ENCODE assay signal across 20 cellular contexts in genomic region chr15:57892181-57892580, GRCh38.
"Had no signal": no experiment of that assay in that cellular context is flagged by ENCODE, and none has a peak within 500 bp of the region (broad histone marks: within the 10 kb centered on the region; RNA-seq: fewer than 3 reads in every experiment).

No MANE protein-coding gene starts in this region.

- DNase-seq: activated CD4-positive, alpha-beta T cell treated with anti-CD3 and anti-CD28 coated beads for 36 hours; activated CD4-positive, alpha-beta T cell treated with anti-CD3 and anti-CD28 coated beads, Interleukin-2, amount 50 U/mL, for 48 hours; activated naive CD4-positive, alpha-beta T cell; activated naive CD8-positive, alpha-beta T cell treated with anti-CD3 and anti-CD28 coated beads for 36 hours; anterior cingulate cortex; hypothalamus; kidney; left ventricle myocardium inferior; nephron progenitor cell; nucleus accumbens; stimulated activated CD4-positive, alpha-beta T cell treated with anti-CD3 and anti-CD28 coated beads, Interleukin-12 subunit alpha, Interleukin-12 subunit beta, amount 100 ng/mL, for 4 hours; stimulated activated CD4-positive, alpha-beta T cell treated with anti-CD3 and anti-CD28 coated beads, Interleukin-1b, Interleukin-23, amount 100 ng/mL, for 48 hours; stimulated activated CD8-positive, alpha-beta memory T cell treated with anti-CD3 and anti-CD28 coated beads, Interleukin-4, amount 100 ng/mL, for 48 hours; stimulated activated naive CD4-positive, alpha-beta T cell; T-helper 17 cell had no signal

- ATAC-seq: activated CD4-positive, alpha-beta T cell treated with anti-CD3 and anti-CD28 coated beads for 36 hours; activated T-helper 17 cell treated with anti-CD3 and anti-CD28 coated beads, Interleukin-2, amount 50 U/mL, for 72 hours; T-helper 17 cell had no signal

- H3K4me3 ChIP-seq: coronary artery, esophagus muscularis mucosa, left ventricle myocardium inferior had no signal

- H3K27ac Mint-ChIP-seq: activated CD4-positive, alpha-beta T cell treated with anti-CD3 and anti-CD28 coated beads for 36 hours; activated naive CD8-positive, alpha-beta T cell treated with anti-CD3 and anti-CD28 coated beads for 36 hours; activated T-helper 17 cell treated with anti-CD3 and anti-CD28 coated beads, Interleukin-2, amount 50 U/mL, for 72 hours; brain; nephron progenitor cell; T-helper 17 cell had no signal

- H3K27me3 ChIP-seq: esophagus muscularis mucosa had no signal

- H3K9me3 Mint-ChIP-seq: activated naive CD8-positive, alpha-beta T cell treated with anti-CD3 and anti-CD28 coated beads for 36 hours; activated T-helper 17 cell treated with anti-CD3 and anti-CD28 coated beads, Interleukin-2, amount 50 U/mL, for 72 hours; brain; central memory CD8-positive, alpha-beta T cell had no signal

- H3K4me1 Mint-ChIP-seq: activated CD4-positive, alpha-beta T cell treated with anti-CD3 and anti-CD28 coated beads for 36 hours; activated naive CD8-positive, alpha-beta T cell treated with anti-CD3 and anti-CD28 coated beads for 36 hours; activated T-helper 17 cell treated with anti-CD3 and anti-CD28 coated beads, Interleukin-2, amount 50 U/mL, for 72 hours; brain; central memory CD8-positive, alpha-beta T cell; T-helper 17 cell had no signal

- H3K4me3 Mint-ChIP-seq: activated CD4-positive, alpha-beta T cell treated with anti-CD3 and anti-CD28 coated beads for 36 hours; activated naive CD8-positive, alpha-beta T cell treated with anti-CD3 and anti-CD28 coated beads for 36 hours; activated T-helper 17 cell treated with anti-CD3 and anti-CD28 coated beads, Interleukin-2, amount 50 U/mL, for 72 hours; brain; central memory CD8-positive, alpha-beta T cell; nephron progenitor cell; T-helper 17 cell had no signal

- H3K4me1 ChIP-seq: esophagus muscularis mucosa, left ventricle myocardium inferior had no signal

- H3K36me3 ChIP-seq: esophagus muscularis mucosa, left ventricle myocardium inferior had no signal

- H3K36me3 Mint-ChIP-seq: activated naive CD8-positive, alpha-beta T cell treated with anti-CD3 and anti-CD28 coated beads for 36 hours; brain had no signal

- H3K27ac ChIP-seq: coronary artery, esophagus muscularis mucosa, left ventricle myocardium inferior had no signal
